ENCODE assay signal across 1 cellular context in the genomic region with DNA sequence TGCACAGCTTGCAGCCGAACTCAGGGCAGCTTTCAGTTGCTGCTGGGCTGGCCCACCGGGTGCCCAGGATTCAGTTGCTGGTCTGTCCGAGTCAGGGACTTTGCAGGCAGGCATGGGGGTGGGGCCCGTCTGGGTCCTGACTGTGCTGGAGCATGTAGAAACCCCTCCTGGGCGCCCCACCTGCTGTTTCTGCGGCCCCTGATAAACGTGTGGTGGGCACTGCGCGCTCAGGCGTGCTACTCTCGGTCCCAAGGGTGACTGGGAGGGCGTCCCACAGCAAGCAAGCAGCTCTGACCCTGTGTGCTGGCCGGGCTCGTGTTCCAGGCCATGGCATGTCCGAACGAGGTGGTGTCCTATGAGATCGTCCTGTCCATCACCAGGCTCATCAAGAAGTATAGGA.
TF ChIP-seq lines count a peak whose summit lies in the region.

No MANE protein-coding gene starts in this region.

TF ChIP-seq in K562, 482 proteins besides CTCF, POLR2A, EP300 and RAD21:
- TF ChIP-seq RBFOX2 (IDR thresholded peaks at IDR 0.05; ENCODE audit: low read depth, low read length) (0 out of 2 replicates have a peak, but pooled peaks have one; percentile 8), POLR2G (IDR thresholded peaks at IDR 0.05; ENCODE audit: low read depth, low read length) (0 out of 2 replicates have a peak, but pooled peaks have one; percentile 3)
- TF ChIP-seq, protein P1, sequence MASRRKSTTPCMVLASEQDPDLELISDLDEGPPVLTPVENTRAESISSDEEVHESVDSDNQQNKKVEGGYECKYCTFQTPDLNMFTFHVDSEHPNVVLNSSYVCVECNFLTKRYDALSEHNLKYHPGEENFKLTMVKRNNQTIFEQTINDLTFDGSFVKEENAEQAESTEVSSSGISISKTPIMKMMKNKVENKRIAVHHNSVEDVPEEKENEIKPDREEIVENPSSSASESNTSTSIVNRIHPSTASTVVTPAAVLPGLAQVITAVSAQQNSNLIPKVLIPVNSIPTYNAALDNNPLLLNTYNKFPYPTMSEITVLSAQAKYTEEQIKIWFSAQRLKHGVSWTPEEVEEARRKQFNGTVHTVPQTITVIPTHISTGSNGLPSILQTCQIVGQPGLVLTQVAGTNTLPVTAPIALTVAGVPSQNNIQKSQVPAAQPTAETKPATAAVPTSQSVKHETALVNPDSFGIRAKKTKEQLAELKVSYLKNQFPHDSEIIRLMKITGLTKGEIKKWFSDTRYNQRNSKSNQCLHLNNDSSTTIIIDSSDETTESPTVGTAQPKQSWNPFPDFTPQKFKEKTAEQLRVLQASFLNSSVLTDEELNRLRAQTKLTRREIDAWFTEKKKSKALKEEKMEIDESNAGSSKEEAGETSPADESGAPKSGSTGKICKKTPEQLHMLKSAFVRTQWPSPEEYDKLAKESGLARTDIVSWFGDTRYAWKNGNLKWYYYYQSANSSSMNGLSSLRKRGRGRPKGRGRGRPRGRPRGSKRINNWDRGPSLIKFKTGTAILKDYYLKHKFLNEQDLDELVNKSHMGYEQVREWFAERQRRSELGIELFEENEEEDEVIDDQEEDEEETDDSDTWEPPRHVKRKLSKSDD (conservative IDR thresholded peaks at IDR 0.05; ENCODE audit: low read length), result no peak
